8 cellular contexts compared by ENCODE assay signal in the genomic region with DNA sequence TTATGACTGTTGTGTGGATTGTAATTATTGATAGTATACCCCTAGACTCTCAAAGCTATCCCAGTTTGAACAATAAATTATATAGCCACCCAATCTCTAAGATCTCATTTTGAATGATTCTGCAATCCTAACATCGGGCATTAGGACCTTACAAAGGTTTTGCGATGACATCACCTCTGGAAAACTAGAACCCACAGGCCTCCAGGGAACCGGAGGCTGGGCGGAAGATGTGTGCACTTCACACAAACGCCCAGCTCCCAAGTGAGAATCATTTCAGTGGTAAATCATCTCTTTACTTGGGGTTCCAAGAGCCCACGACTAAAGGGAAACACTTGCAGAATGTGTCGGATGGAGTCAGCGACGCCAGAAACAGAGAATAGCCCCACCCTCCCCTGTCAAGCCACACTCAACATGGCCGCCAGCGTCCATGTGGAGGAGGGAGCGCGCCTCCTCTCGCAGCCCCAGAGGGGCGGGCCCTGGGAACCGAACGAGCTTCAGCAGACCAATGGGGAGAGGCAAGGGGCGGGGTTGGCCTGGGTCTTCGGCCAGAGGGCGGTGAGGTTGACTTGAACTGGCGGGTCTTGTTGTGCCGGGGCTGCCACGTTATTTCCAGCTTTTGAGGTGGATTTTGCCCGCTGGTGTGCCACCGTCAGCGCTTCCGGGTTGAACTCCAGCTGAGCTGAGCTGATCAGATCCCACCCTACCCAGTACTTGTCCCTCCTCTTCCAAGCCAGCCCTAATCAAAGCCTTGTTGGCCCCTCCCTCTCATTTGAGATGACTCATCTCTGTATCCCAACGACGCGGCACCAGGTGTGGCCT. TPM values are rescaled to one million over a fixed set of nuclear protein-coding genes. Genes with fewer than 3 reads are reported as not detected.
A peak's percentile ranks its signal among the peaks of the same experiment; 100 is the strongest.
DNase-seq lines count a peak whose midpoint lies in the region; ATAC-seq and TF ChIP-seq lines count a peak whose summit lies in the region.

No MANE protein-coding gene starts in this region.

- H3K27ac Mint-ChIP-seq in activated naive CD8-positive, alpha-beta T cell, result peak overlapping the region; percentile 94

- TF ChIP-seq POLR2A in testis (IDR thresholded peaks at IDR 0.05), result no peak

- no peaks in the 10 kb centered on the region for H3K27me3 Mint-ChIP-seq in activated naive CD8-positive, alpha-beta T cell

- H3K9me3 Mint-ChIP-seq in activated naive CD8-positive, alpha-beta T cell (ENCODE audit: low read depth), result no peaks in the 10 kb centered on the region

- H3K36me3 ChIP-seq in testis (ENCODE audit: low read depth, missing control alignments), result no peaks in the 10 kb centered on the region

- peak overlapping the region; percentile 51 to 62 for H3K4me3 ChIP-seq in testis

- H3K4me1 Mint-ChIP-seq in activated naive CD8-positive, alpha-beta T cell (ENCODE audit: low read depth), result peaks cover 11% of the 10 kb centered on the region

- peak overlapping the region; percentile 91 for H3K4me3 Mint-ChIP-seq in activated naive CD8-positive, alpha-beta T cell

- no peak for TF ChIP-seq CTCF in GM10266 (IDR thresholded peaks at IDR 0.05; ENCODE audit: control insufficient read depth, insufficient read depth, low read depth, missing control alignments)
- no peak for TF ChIP-seq CTCF in omental fat pad (IDR thresholded peaks at IDR 0.05)
- no peak for TF ChIP-seq CTCF in testis (IDR thresholded peaks at IDR 0.05)

- peak overlapping the region; percentile 85 to 92 for H3K27ac ChIP-seq in testis

- WGBS in testis, 2 donors, result 0% methylated on average over 18 to 30 of the region's 30 CpGs

- no peaks in the 10 kb centered on the region for H3K36me3 Mint-ChIP-seq in activated naive CD8-positive, alpha-beta T cell

- ATAC-seq in HG02623 (IDR thresholded peaks at IDR 0.05; ENCODE audit: unreplicated experiment) (peak; percentile 99), SK-N-SH treated with all-trans-retinoic acid at 6 μM for 48 hours (peak; percentile 100), omental fat pad (ENCODE audit: low FRiP score) (peak; percentile 100)

- no peaks in the 10 kb centered on the region for H3K4me1 ChIP-seq in testis

- peak; percentile 97 for DNase-seq in GM10266 (ENCODE audit: extremely low spot score)
- DNase-seq in NCI-H1092 treated with DMSO at 0.1 percent for 48 hours (lab: John Stamatoyannopoulos, UW), result peak; percentile 100
- DNase-seq in glomerular visceral epithelial cell (ENCODE audit: extremely low spot score), result peak; percentile 99
- DNase-seq in omental fat pad (ENCODE audit: low spot score), result peak; percentile 90
- peak; percentile 99 for DNase-seq in testis

- intact Hi-C loops in testis (cut with DNase I; ENCODE audit: low total_unique reads), result no loop called here

- H3K9me3 ChIP-seq in testis, result no peaks in the 10 kb centered on the region

- H3K27me3 ChIP-seq in testis, result no peaks in the 10 kb centered on the region

TF ChIP-seq in SK-N-SH treated with all-trans-retinoic acid at 6 μM for 48 hours, 23 proteins besides CTCF, POLR2A, EP300 and RAD21 (continues in another document):
- no peak for TF ChIP-seq SNAI2 (CRISPR knock-in tag; IDR thresholded peaks at IDR 0.05)
- TF ChIP-seq PPARA (CRISPR knock-in tag; IDR thresholded peaks at IDR 0.05; ENCODE audit: borderline replicate concordance), result no peak
- no peak for TF ChIP-seq TOX (CRISPR knock-in tag; IDR thresholded peaks at IDR 0.05; ENCODE audit: borderline replicate concordance)
- no peak for TF ChIP-seq ISL1 (CRISPR knock-in tag; IDR thresholded peaks at IDR 0.05)
- no peak for TF ChIP-seq ZFP30 (CRISPR knock-in tag; IDR thresholded peaks at IDR 0.05)
- no peak for TF ChIP-seq ZNF8 (CRISPR knock-in tag; IDR thresholded peaks at IDR 0.05)
- TF ChIP-seq GLIS3 (CRISPR knock-in tag; IDR thresholded peaks at IDR 0.05), result no peak
- no peak for TF ChIP-seq ARNTL (CRISPR knock-in tag; IDR thresholded peaks at IDR 0.05; ENCODE audit: borderline replicate concordance, low read depth)
- TF ChIP-seq CSDC2 (CRISPR knock-in tag; IDR thresholded peaks at IDR 0.05), result no peak
- no peak; the same call in 1 of the 2 replicates for TF ChIP-seq TCF4 (CRISPR knock-in tag; IDR thresholded peaks at IDR 0.05; ENCODE audit: borderline replicate concordance)
- TF ChIP-seq POU6F1 (CRISPR knock-in tag; IDR thresholded peaks at IDR 0.05; ENCODE audit: borderline replicate concordance, low read depth), result no peak
- no peak for TF ChIP-seq ESRRG (CRISPR knock-in tag; IDR thresholded peaks at IDR 0.05)
- no peak for TF ChIP-seq ZFP3 (CRISPR knock-in tag; IDR thresholded peaks at IDR 0.05)
- TF ChIP-seq ZNF70 (CRISPR knock-in tag; IDR thresholded peaks at IDR 0.05), result no peak
- no peak for TF ChIP-seq OSR1 (CRISPR knock-in tag; IDR thresholded peaks at IDR 0.05)
- TF ChIP-seq, protein P1, sequence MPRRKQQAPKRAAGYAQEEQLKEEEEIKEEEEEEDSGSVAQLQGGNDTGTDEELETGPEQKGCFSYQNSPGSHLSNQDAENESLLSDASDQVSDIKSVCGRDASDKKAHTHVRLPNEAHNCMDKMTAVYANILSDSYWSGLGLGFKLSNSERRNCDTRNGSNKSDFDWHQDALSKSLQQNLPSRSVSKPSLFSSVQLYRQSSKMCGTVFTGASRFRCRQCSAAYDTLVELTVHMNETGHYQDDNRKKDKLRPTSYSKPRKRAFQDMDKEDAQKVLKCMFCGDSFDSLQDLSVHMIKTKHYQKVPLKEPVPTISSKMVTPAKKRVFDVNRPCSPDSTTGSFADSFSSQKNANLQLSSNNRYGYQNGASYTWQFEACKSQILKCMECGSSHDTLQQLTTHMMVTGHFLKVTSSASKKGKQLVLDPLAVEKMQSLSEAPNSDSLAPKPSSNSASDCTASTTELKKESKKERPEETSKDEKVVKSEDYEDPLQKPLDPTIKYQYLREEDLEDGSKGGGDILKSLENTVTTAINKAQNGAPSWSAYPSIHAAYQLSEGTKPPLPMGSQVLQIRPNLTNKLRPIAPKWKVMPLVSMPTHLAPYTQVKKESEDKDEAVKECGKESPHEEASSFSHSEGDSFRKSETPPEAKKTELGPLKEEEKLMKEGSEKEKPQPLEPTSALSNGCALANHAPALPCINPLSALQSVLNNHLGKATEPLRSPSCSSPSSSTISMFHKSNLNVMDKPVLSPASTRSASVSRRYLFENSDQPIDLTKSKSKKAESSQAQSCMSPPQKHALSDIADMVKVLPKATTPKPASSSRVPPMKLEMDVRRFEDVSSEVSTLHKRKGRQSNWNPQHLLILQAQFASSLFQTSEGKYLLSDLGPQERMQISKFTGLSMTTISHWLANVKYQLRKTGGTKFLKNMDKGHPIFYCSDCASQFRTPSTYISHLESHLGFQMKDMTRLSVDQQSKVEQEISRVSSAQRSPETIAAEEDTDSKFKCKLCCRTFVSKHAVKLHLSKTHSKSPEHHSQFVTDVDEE (CRISPR knock-in tag; IDR thresholded peaks at IDR 0.05), result 0 out of 2 replicates have a peak, but pooled peaks have one; percentile 26
- TF ChIP-seq BACH2 (CRISPR knock-in tag; IDR thresholded peaks at IDR 0.05; ENCODE audit: borderline replicate concordance), result no peak
- TF ChIP-seq, protein P2, sequence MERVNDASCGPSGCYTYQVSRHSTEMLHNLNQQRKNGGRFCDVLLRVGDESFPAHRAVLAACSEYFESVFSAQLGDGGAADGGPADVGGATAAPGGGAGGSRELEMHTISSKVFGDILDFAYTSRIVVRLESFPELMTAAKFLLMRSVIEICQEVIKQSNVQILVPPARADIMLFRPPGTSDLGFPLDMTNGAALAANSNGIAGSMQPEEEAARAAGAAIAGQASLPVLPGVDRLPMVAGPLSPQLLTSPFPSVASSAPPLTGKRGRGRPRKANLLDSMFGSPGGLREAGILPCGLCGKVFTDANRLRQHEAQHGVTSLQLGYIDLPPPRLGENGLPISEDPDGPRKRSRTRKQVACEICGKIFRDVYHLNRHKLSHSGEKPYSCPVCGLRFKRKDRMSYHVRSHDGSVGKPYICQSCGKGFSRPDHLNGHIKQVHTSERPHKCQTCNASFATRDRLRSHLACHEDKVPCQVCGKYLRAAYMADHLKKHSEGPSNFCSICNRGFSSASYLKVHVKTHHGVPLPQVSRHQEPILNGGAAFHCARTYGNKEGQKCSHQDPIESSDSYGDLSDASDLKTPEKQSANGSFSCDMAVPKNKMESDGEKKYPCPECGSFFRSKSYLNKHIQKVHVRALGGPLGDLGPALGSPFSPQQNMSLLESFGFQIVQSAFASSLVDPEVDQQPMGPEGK (CRISPR knock-in tag; IDR thresholded peaks at IDR 0.05; ENCODE audit: borderline replicate concordance), result no peak
- peak; percentile 78; the same call in 1 of the 2 replicates for TF ChIP-seq CREB5 (CRISPR knock-in tag; IDR thresholded peaks at IDR 0.05; ENCODE audit: low read depth)
- TF ChIP-seq ZC3H10 (CRISPR knock-in tag; IDR thresholded peaks at IDR 0.05), result no peak

RNA-seq across cellular contexts. Expression of gene MRPL48, which starts 8.4 kb away (rescaled TPM):
- total RNA-seq in omental fat pad, result 10 to 100 TPM; 10.7 to 19.8 (median 12.3) TPM
- 10 to 100 TPM in 1 of 2 donors, 1 to 10 TPM in 1; 9.1 to 10.7 TPM for total RNA-seq in testis
- 16.9 TPM for polyA plus RNA-seq in testis (ENCODE audit: insufficient read depth, low read depth, low replicate concordance)

RNA-seq across cellular contexts. Expression of gene RAB6A, which starts 18.4 kb away (rescaled TPM):
- total RNA-seq in omental fat pad (100 to 1,000 TPM; 107 to 145 (median 118) TPM), testis (100 to 1,000 TPM; 104 to 125 TPM)
- polyA plus RNA-seq in testis (ENCODE audit: insufficient read depth, low read depth, low replicate concordance), result 71.2 TPM

Comparison
In these comparisons a context has a peak if more than half of its experiments do, and no peak if none do; other contexts are left out.
1. Peak in every context shown above with its lines: DNase-seq, ATAC-seq, H3K4me3 ChIP-seq and H3K27ac ChIP-seq.